Comparison of ENCODE assay signal across 15 cellular contexts in genomic region chrX:124086411-124086810, GRCh38.
DNase-seq lines count a peak whose midpoint lies in the region; ATAC-seq, FAIRE-seq and TF ChIP-seq lines count a peak whose summit lies in the region.
"Had no signal": no experiment of that assay in that cellular context is flagged by ENCODE, and none has a peak within 500 bp of the region (broad histone marks: within the 10 kb centered on the region; RNA-seq: fewer than 3 reads in every experiment).

No MANE protein-coding gene starts in this region.

- intact Hi-C loops in activated CD4-positive, alpha-beta T cell treated with anti-CD3 and anti-CD28 coated beads, Interleukin-2, amount 10 ng/mL, durations not matched to agents 24 days and 14 days (cut with micrococcal nuclease), result loop anchor here (1.0 to 5.0 kb wide), 3 partner anchors 22 to 131 kb away; no protein-coding TSS in a partner anchor

- DNase-seq in T-cell, result peak in 31 of 34 experiments; percentile 4 to 68 (median 33)
- peak; percentile 82 for DNase-seq in activated CD4-positive, alpha-beta T cell treated with anti-CD3 and anti-CD28 coated beads, Interleukin-2, amount 10 ng/mL, durations not matched to agents 24 days and 14 days
- peak in 2 of 3 experiments; percentile 0 to 9 for DNase-seq in stimulated activated CD4-positive, alpha-beta T cell treated with anti-CD3 and anti-CD28 coated beads, TNF-alpha, amount 100 ng/mL, for 24 hours (ENCODE audit: low read depth in 3 of 3)
- no peak for DNase-seq in GM12892 (ENCODE audit: insufficient read length)
- DNase-seq in WTC11 (ENCODE audit: low spot score), result no peak
- DNase-seq in NCI-H226, result no peak
- DNase-seq: EL, gastrocnemius medialis, NCI-H1417, NCI-H446, trophoblast cell had no signal

- H3K9me3 Mint-ChIP-seq in T-cell, result no peaks in the 10 kb centered on the region
- H3K9me3 Mint-ChIP-seq in activated CD4-positive, alpha-beta T cell treated with anti-CD3 and anti-CD28 coated beads, Interleukin-2, amount 10 ng/mL, durations not matched to agents 24 days and 14 days, result no peaks in the 10 kb centered on the region
- no peaks in the 10 kb centered on the region for H3K9me3 Mint-ChIP-seq in activated naive CD8-positive, alpha-beta T cell (ENCODE audit: low read depth)
- H3K9me3 Mint-ChIP-seq in WTC11, result no peaks in the 10 kb centered on the region

- H3K36me3 Mint-ChIP-seq in T-cell, result peaks cover 35% of the 10 kb centered on the region
- peaks cover 46% of the 10 kb centered on the region for H3K36me3 Mint-ChIP-seq in activated CD4-positive, alpha-beta T cell treated with anti-CD3 and anti-CD28 coated beads, Interleukin-2, amount 10 ng/mL, durations not matched to agents 24 days and 14 days (ENCODE audit: low read depth)
- H3K36me3 Mint-ChIP-seq in activated naive CD8-positive, alpha-beta T cell, result peaks cover 13% of the 10 kb centered on the region
- peaks cover 54% of the 10 kb centered on the region for H3K36me3 Mint-ChIP-seq in WTC11

- no peak for FAIRE-seq in GM12892 (lab: Jason Lieb, UNC)
- FAIRE-seq: endothelial cell of umbilical vein, GM12891, K562 had no signal

- peak; percentile 88 to 94 (median 91) for ATAC-seq in T-cell (replicated peaks in 1 of 4)
- ATAC-seq in WTC11, result no peak
- ATAC-seq: gastrocnemius medialis, K562 had no signal

- peaks cover 0 to 6% of the 10 kb centered on the region in 2 donors for H3K27me3 Mint-ChIP-seq in T-cell
- H3K27me3 Mint-ChIP-seq in activated CD4-positive, alpha-beta T cell treated with anti-CD3 and anti-CD28 coated beads, Interleukin-2, amount 10 ng/mL, durations not matched to agents 24 days and 14 days, result no peaks in the 10 kb centered on the region
- no peaks in the 10 kb centered on the region for H3K27me3 Mint-ChIP-seq in activated naive CD8-positive, alpha-beta T cell
- H3K27me3 Mint-ChIP-seq in WTC11 (ENCODE audit: low read depth), result no peaks in the 10 kb centered on the region

- H3K4me3 Mint-ChIP-seq in T-cell, result peak overlapping the region; percentile 37 to 51 (median 44)
- peak overlapping the region; percentile 37 for H3K4me3 Mint-ChIP-seq in activated CD4-positive, alpha-beta T cell treated with anti-CD3 and anti-CD28 coated beads, Interleukin-2, amount 10 ng/mL, durations not matched to agents 24 days and 14 days
- H3K4me3 Mint-ChIP-seq in activated naive CD8-positive, alpha-beta T cell, result peak overlapping the region; percentile 66
- no peak overlapping the region for H3K4me3 Mint-ChIP-seq in WTC11

- CTCF ChIA-PET in T-cell (lab: Charles Lee) (interaction anchor here in 1 of 2 donors (0.6 to 1.4 kb wide), 3 partner anchors 11 to 109 kb away, joined by 3 to 5 read pairs (median 5); no protein-coding TSS in a partner anchor), WTC11 (lab: Charles Lee) (no interaction called here)

- POLR2A ChIA-PET in T-cell (lab: Charles Lee) (interaction anchor here in 1 of 2 donors (1.0 kb wide), 1 partner anchor 124 kb away, joined by 4 read pairs; no protein-coding TSS in a partner anchor), WTC11 (lab: Charles Lee) (no interaction called here)

- TF ChIP-seq CTCF in WTC11 (IDR thresholded peaks at IDR 0.05), result no peak

- no peak for TF ChIP-seq POLR2A in GM12892 (IDR thresholded peaks at IDR 0.05; ENCODE audit: low read depth, low read length)

- peak overlapping the region; percentile 84 to 90 for H3K27ac Mint-ChIP-seq in T-cell
- peak overlapping the region; percentile 86 for H3K27ac Mint-ChIP-seq in activated CD4-positive, alpha-beta T cell treated with anti-CD3 and anti-CD28 coated beads, Interleukin-2, amount 10 ng/mL, durations not matched to agents 24 days and 14 days
- H3K27ac Mint-ChIP-seq in activated naive CD8-positive, alpha-beta T cell, result peak overlapping the region; percentile 84
- H3K27ac Mint-ChIP-seq in WTC11, result no peak overlapping the region

- H3K4me1 Mint-ChIP-seq in T-cell, result peaks cover 21 to 42% (median 40%) of the 10 kb centered on the region in 3 donors
- peaks cover 25% of the 10 kb centered on the region for H3K4me1 Mint-ChIP-seq in activated CD4-positive, alpha-beta T cell treated with anti-CD3 and anti-CD28 coated beads, Interleukin-2, amount 10 ng/mL, durations not matched to agents 24 days and 14 days
- H3K4me1 Mint-ChIP-seq in activated naive CD8-positive, alpha-beta T cell (ENCODE audit: low read depth), result peaks cover 33% of the 10 kb centered on the region
- no peaks in the 10 kb centered on the region for H3K4me1 Mint-ChIP-seq in WTC11

TF ChIP-seq in WTC11, 78 proteins besides CTCF, POLR2A, EP300 and RAD21:
- TF ChIP-seq MXD4 (CRISPR knock-in tag; IDR thresholded peaks at IDR 0.05; ENCODE audit: borderline replicate concordance) (no peak), GTF2I (CRISPR knock-in tag; conservative IDR thresholded peaks at IDR 0.05) (no peak), SP1 (CRISPR knock-in tag; conservative IDR thresholded peaks at IDR 0.05) (no peak)

Comparison
In these comparisons a context has a peak if more than half of its experiments do, and no peak if none do; other contexts are left out.
1. DNase-seq: peak in T-cell (31 of 34), activated CD4-positive, alpha-beta T cell treated with anti-CD3 and anti-CD28 coated beads, Interleukin-2, amount 10 ng/mL, durations not matched to agents 24 days and 14 days (single experiment) and stimulated activated CD4-positive, alpha-beta T cell treated with anti-CD3 and anti-CD28 coated beads, TNF-alpha, amount 100 ng/mL, for 24 hours (2 of 3); none in GM12892 (single experiment), WTC11 (single experiment) and NCI-H226 (single experiment).